Comparison of ENCODE assay signal across 10 cellular contexts in genomic region chr20:51481311-51481997, GRCh38.
A peak's percentile ranks its signal among the peaks of the same experiment; 100 is the strongest.
DNase-seq lines count a peak whose midpoint lies in the region; ATAC-seq, FAIRE-seq and TF ChIP-seq lines count a peak whose summit lies in the region.
"Had no signal": no experiment of that assay in that cellular context is flagged by ENCODE, and none has a peak within 500 bp of the region (broad histone marks: within the 10 kb centered on the region; RNA-seq: fewer than 3 reads in every experiment).

No MANE protein-coding gene starts in this region.

- no peaks in the 10 kb centered on the region for H3K27me3 ChIP-seq in GM12878 (replicated peaks in 1 of 2; ENCODE audit: control insufficient read depth in 2 of 2, insufficient read depth in 2 of 2, low read length in 1 of 2)
- no peaks in the 10 kb centered on the region for H3K27me3 ChIP-seq in ascending aorta
- H3K27me3 ChIP-seq: BE2C had no signal

- TF ChIP-seq POLR2A in GM12878 (IDR thresholded peaks at IDR 0.05; ENCODE audit: low read depth, low read length), result no peak

- RAD21 ChIA-PET in GM12878 (lab: Charles Lee; ENCODE audit: unreplicated experiment), result interaction anchor here (0.9 to 1.8 kb wide), 5 partner anchors 12 to 77 kb away, joined by 3 to 8 read pairs (median 3); no protein-coding TSS in a partner anchor

- TF ChIP-seq RAD21 in GM12878 (IDR thresholded peaks at IDR 0.05; ENCODE audit: insufficient read depth, low read depth, low read length), result no peak

- H3K79me2 ChIP-seq in GM12878 (ENCODE audit: control insufficient read depth, insufficient read depth, low read length), result peaks cover 1% of the 10 kb centered on the region

- SMC1A ChIA-PET in GM12878 (lab: Charles Lee; ENCODE audit: uncharacterized antibody, unreplicated experiment), result interaction anchor here (0.7 to 2.9 kb wide), 10 partner anchors 14 to 95 kb away, joined by 3 to 13 read pairs (median 4); partner anchors contain the start of gene NFATC2

- H3K4me3 ChIP-seq in GM12864 (ENCODE audit: low read depth, low read length), result peak overlapping the region; percentile 18; the same call in 1 of the 2 replicates
- peak overlapping the region; percentile 59; the same call in 1 of the 2 replicates for H3K4me3 ChIP-seq in GM12878
- no peak overlapping the region for H3K4me3 ChIP-seq in ascending aorta

- peaks cover 40% of the 10 kb centered on the region for H3K4me1 ChIP-seq in GM12878 (ENCODE audit: control insufficient read depth, insufficient read depth, low read length)
- no peaks in the 10 kb centered on the region for H3K4me1 ChIP-seq in ascending aorta
- H3K4me1 ChIP-seq: BE2C had no signal

- H4K20me1 ChIP-seq in GM12878 (ENCODE audit: control insufficient read depth, insufficient read depth), result no peaks in the 10 kb centered on the region

- ATAC-seq in GM12878, result peak; percentile 47
- ATAC-seq: Panc1 had no signal

- no peak for FAIRE-seq in GM12878 (lab: Jason Lieb, UNC)

- POLR2A ChIA-PET in GM12878 (lab: Charles Lee), result interaction anchor here (0.6 to 1.0 kb wide), 3 partner anchors 21 to 152 kb away, joined by 3 to 6 read pairs (median 3); no protein-coding TSS in a partner anchor

- DNase-seq in GM12864 (ENCODE audit: low read depth), result peak; percentile 27
- DNase-seq in activated CD4-positive, alpha-beta T cell treated with anti-CD3 and anti-CD28 coated beads for 4 hours, result peak; percentile 59 to 63
- no peak for DNase-seq in GM12878 (ENCODE audit: low read depth, low spot score)
- peak; percentile 46 for DNase-seq in stimulated activated CD4-positive, alpha-beta T cell treated with anti-CD3 and anti-CD28 coated beads, Interleukin-2, amount 100 ng/mL, for 4 hours (ENCODE audit: low read depth)
- DNase-seq in HT-29 (ENCODE audit: low spot score), result no peak
- DNase-seq in islet precursor cell, result no peak
- no peak for DNase-seq in ascending aorta (ENCODE audit: low spot score in 2 of 2)
- no peak for DNase-seq in GDM1 (lab: John Stamatoyannopoulos, UW)
- DNase-seq: BE2C had no signal

- CTCF ChIA-PET in GM12878 (lab: Yijun Ruan, JAX), result interaction anchor here (1.4 to 2.3 kb wide), 2 partner anchors 60 to 96 kb away, joined by 5 to 11 read pairs; no protein-coding TSS in a partner anchor

- H3K36me3 ChIP-seq in GM12878 (ENCODE audit: control insufficient read depth in 2 of 2, insufficient read depth in 2 of 2, low read length in 1 of 2) (peaks cover 8 to 9% of the 10 kb centered on the region in 2 experiments), ascending aorta (no peaks in the 10 kb centered on the region)
- H3K36me3 ChIP-seq: BE2C had no signal

- BruUV-seq in GM12878 (replicated peaks; lab: Mats Ljungman, UMichigan), result no TSS peak

- H3K9me3 ChIP-seq in GM12878 (replicated peaks; ENCODE audit: control insufficient read depth, insufficient read depth, low read length) (peaks cover 6% of the 10 kb centered on the region; the same call in 2 of the 3 replicates), ascending aorta (no peaks in the 10 kb centered on the region)
- H3K9me3 ChIP-seq: BE2C had no signal

- H2AFZ ChIP-seq in GM12878 (ENCODE audit: control insufficient read depth, low read depth, low read length), result peak overlapping the region; percentile 15; the same call in 1 of the 2 replicates

- no peak for TF ChIP-seq EP300 in GM12878 (IDR thresholded peaks at IDR 0.05; ENCODE audit: borderline replicate concordance in 1 of 2, control insufficient read depth in 1 of 2, low read depth in 2 of 2, low read length in 2 of 2)

- intact Hi-C loops in GM12878 (cut with micrococcal nuclease; ENCODE audit: unreplicated experiment) (loop anchor here (2.0 to 10.0 kb wide), 4 partner anchors 21 to 113 kb away; partner anchors contain the start of gene NFATC2), ascending aorta (cut with DNase I) (no loop called here)

- peak overlapping the region; percentile 90 for H3K4me2 ChIP-seq in GM12878 (ENCODE audit: control insufficient read depth, insufficient read depth)

- TF ChIP-seq CTCF in GM12864 (IDR thresholded peaks at IDR 0.05; ENCODE audit: low read depth, low read length, missing control alignments) (no peak), GM12878 (IDR thresholded peaks at IDR 0.05 in 2 of 3, conservative IDR thresholded peaks at IDR 0.05 in 1 of 3; ENCODE audit: control insufficient read depth in 2 of 3, extremely low read depth in 1 of 3, insufficient read depth in 1 of 3, low read depth in 3 of 3, low read length in 3 of 3) (no peak), ascending aorta (IDR thresholded peaks at IDR 0.05) (no peak)

- H3K9ac ChIP-seq in GM12878 (ENCODE audit: control insufficient read depth, insufficient read depth, low read length), result peak overlapping the region; percentile 45; the same call in 1 of the 2 replicates

- 8% methylated on average over 20 of the region's 20 CpGs for WGBS in GM12878 (ENCODE audit: insufficient coverage, insufficient replicate concordance, low lambda C conversion rate, missing lambda C conversion rate)

- in situ Hi-C loops in GM12878 (cut with MboI), result no loop called here

- H3K27ac ChIP-seq in GM12878 (ENCODE audit: control insufficient read depth, insufficient read depth) (peak overlapping the region; percentile 86), ascending aorta (no peak overlapping the region)

TF ChIP-seq in GM12878, 131 proteins besides CTCF, POLR2A, EP300 and RAD21 (continues in another document):
- TF ChIP-seq MAX (IDR thresholded peaks at IDR 0.05; ENCODE audit: low read depth, low read length), result no peak
- TF ChIP-seq ZBTB4 (CRISPR knock-in tag; IDR thresholded peaks at IDR 0.05), result no peak
- TF ChIP-seq ATF3 (IDR thresholded peaks at IDR 0.05; ENCODE audit: borderline replicate concordance, extremely low read depth, low read depth, low read length), result no peak
- 0 out of 4 replicates have a peak, but pooled peaks have one; percentile 15 to 29 for TF ChIP-seq BHLHE40 (IDR thresholded peaks at IDR 0.05; ENCODE audit: borderline replicate concordance in 1 of 2, low read depth in 2 of 2, low read length in 1 of 2)
- TF ChIP-seq IRF3 (IDR thresholded peaks at IDR 0.05), result no peak
- peak; percentile 86 for TF ChIP-seq CREB1 (IDR thresholded peaks at IDR 0.05; ENCODE audit: low read depth)
- no peak for TF ChIP-seq NR2C2 (IDR thresholded peaks at IDR 0.05; ENCODE audit: borderline replicate concordance, control insufficient read depth, insufficient read length, low read depth)
- 0 out of 2 replicates have a peak, but pooled peaks have one; percentile 18 for TF ChIP-seq RUNX3 (IDR thresholded peaks at IDR 0.05; ENCODE audit: low read length)
- no peak for TF ChIP-seq ZZZ3 (IDR thresholded peaks at IDR 0.05; ENCODE audit: control insufficient read depth, insufficient read length, low read depth)
- 0 out of 4 replicates have a peak, but pooled peaks of 1 of the 2 experiments have one; percentile 21 for TF ChIP-seq ETV6 (conservative IDR thresholded peaks at IDR 0.05 in 1 of 2, IDR thresholded peaks at IDR 0.05 in 1 of 2; ENCODE audit: borderline replicate concordance in 1 of 2, low read depth in 1 of 2)
- TF ChIP-seq MXI1 (IDR thresholded peaks at IDR 0.05; ENCODE audit: low read depth, low read length), result no peak
- TF ChIP-seq GABPA (IDR thresholded peaks at IDR 0.05; ENCODE audit: low read depth), result 0 out of 2 replicates have a peak, but pooled peaks have one; percentile 21

Comparison
In these comparisons a context has a peak if more than half of its experiments do, and no peak if none do; other contexts are left out.
1. DNase-seq: peak in GM12864 (single experiment), activated CD4-positive, alpha-beta T cell treated with anti-CD3 and anti-CD28 coated beads for 4 hours (2 of 2) and stimulated activated CD4-positive, alpha-beta T cell treated with anti-CD3 and anti-CD28 coated beads, Interleukin-2, amount 100 ng/mL, for 4 hours (single experiment); none in GM12878 (single experiment), HT-29 (single experiment), islet precursor cell (single experiment), ascending aorta (0 of 2) and GDM1 (single experiment).
2. H3K4me3 ChIP-seq: peak in GM12864 (single experiment) and GM12878 (single experiment); none in ascending aorta (0 of 2).